8 cellular contexts compared by ENCODE assay signal in the genomic region with DNA sequence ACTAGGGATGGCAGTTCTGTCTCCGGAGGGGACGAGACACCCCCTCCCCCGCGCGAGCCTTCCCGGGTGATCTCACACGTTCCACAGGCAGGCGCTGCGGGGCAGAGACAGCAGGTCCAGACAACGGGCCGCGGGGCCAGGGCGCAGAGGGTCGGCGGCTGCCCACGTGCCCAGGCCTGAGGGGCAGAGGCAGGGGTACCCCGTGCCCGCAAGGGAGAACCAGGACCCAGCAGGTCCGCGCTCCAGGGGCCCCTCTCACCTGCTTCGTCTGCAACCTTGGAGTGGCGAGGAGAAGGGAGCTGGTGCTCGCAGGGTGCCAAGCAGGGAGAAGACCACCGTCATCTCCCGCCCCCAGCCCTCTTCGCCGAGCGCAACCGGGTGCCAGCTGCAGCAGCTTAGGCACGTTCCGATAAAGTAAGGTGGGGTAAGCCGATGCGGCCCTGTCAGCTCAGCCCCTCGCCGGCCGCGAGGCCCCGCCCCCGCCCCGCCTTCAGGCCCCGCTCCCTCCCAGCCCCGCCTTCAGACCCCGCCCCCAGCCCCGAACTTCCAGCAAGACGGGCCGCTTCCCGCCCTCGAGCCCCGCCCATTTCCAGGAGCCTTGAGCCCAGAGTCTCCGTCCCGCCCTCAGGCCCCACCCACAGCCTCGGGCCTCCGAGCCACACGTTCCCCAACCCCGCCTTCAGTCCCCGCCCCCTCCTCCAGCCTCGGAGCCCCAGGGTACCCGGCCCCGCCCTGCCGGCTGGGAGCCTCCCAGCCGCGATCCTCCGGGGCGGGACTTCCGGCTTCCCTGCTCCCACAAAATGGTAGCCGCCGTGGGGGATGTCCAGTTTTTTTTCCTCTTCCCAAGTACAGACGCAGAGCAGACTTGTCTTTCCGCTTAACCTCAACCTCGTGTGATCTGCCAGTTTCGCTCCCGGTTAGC. TPM values are rescaled to one million over a fixed set of nuclear protein-coding genes. Genes with fewer than 3 reads are reported as not detected.
DNase-seq lines count a peak whose midpoint lies in the region; ATAC-seq and TF ChIP-seq lines count a peak whose summit lies in the region.

A gene with protein sequence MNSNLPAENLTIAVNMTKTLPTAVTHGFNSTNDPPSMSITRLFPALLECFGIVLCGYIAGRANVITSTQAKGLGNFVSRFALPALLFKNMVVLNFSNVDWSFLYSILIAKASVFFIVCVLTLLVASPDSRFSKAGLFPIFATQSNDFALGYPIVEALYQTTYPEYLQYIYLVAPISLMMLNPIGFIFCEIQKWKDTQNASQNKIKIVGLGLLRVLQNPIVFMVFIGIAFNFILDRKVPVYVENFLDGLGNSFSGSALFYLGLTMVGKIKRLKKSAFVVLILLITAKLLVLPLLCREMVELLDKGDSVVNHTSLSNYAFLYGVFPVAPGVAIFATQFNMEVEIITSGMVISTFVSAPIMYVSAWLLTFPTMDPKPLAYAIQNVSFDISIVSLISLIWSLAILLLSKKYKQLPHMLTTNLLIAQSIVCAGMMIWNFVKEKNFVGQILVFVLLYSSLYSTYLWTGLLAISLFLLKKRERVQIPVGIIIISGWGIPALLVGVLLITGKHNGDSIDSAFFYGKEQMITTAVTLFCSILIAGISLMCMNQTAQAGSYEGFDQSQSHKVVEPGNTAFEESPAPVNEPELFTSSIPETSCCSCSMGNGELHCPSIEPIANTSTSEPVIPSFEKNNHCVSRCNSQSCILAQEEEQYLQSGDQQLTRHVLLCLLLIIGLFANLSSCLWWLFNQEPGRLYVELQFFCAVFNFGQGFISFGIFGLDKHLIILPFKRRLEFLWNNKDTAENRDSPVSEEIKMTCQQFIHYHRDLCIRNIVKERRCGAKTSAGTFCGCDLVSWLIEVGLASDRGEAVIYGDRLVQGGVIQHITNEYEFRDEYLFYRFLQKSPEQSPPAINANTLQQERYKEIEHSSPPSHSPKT (minus strand): TSS at position 416 of the 922 bp plus-strand sequence. CDS start 5,073 bp downstream, outside the sequence.

- H3K27ac ChIP-seq in cingulate gyrus (ENCODE audit: low read depth, low read length) (peak within 1 kb of the TSS; percentile 67), layer of hippocampus (ENCODE audit: low read depth, low read length) (peak within 1 kb of the TSS; percentile 70)

- H3K36me3 Mint-ChIP-seq in activated CD4-positive, alpha-beta T cell treated with anti-CD3 and anti-CD28 coated beads for 36 hours (ENCODE audit: low read depth), result peaks cover 7% of the 10 kb centered on the region

- no peaks in the 10 kb centered on the region for H3K36me3 ChIP-seq in BE2C

- no peak for TF ChIP-seq CTCF in BE2C (IDR thresholded peaks at IDR 0.05; ENCODE audit: low read depth, low read length)

- H3K4me3 ChIP-seq in BE2C (ENCODE audit: low read depth, low read length), result peak within 1 kb of the TSS; percentile 73

- CTCF ChIA-PET in activated CD4-positive, alpha-beta T cell treated with anti-CD3 and anti-CD28 coated beads for 36 hours (lab: Charles Lee), result interaction anchor here (0.7 to 2.4 kb wide), 9 partner anchors 11 to 201 kb away, joined by 3 to 6 read pairs (median 3); no protein-coding TSS in a partner anchor

- H3K27ac Mint-ChIP-seq in activated CD4-positive, alpha-beta T cell treated with anti-CD3 and anti-CD28 coated beads for 36 hours, result peak within 1 kb of the TSS; percentile 94

- peak; percentile 76 for ATAC-seq in HG03439 (IDR thresholded peaks at IDR 0.05; ENCODE audit: unreplicated experiment)
- peak; percentile 94 for ATAC-seq in activated CD4-positive, alpha-beta T cell treated with anti-CD3 and anti-CD28 coated beads for 36 hours

- H3K27me3 ChIP-seq in BE2C (no peaks in the 10 kb centered on the region), layer of hippocampus (ENCODE audit: control insufficient read depth, insufficient read depth, low read length) (no peaks in the 10 kb centered on the region)

- H3K4me1 ChIP-seq in BE2C, result no peaks in the 10 kb centered on the region

- H3K9me3 ChIP-seq in BE2C, result no peaks in the 10 kb centered on the region

- intact Hi-C loops in activated CD4-positive, alpha-beta T cell treated with anti-CD3 and anti-CD28 coated beads for 36 hours (cut with DNase I, micrococcal nuclease), result loop anchor here (1.0 to 5.0 kb wide), 11 partner anchors 85 to 1932 kb away; a partner anchor contains a TSS

- peaks cover 4% of the 10 kb centered on the region for H3K9me3 Mint-ChIP-seq in activated CD4-positive, alpha-beta T cell treated with anti-CD3 and anti-CD28 coated beads for 36 hours (ENCODE audit: low read depth)

- DNase-seq in BE2C (peak; percentile 99), GM19238 (ENCODE audit: insufficient read length, low spot score) (peak; percentile 81), NCI-H524 (lab: John Stamatoyannopoulos, UW) (peak; percentile 95 to 97)
- DNase-seq in activated CD4-positive, alpha-beta T cell treated with anti-CD3 and anti-CD28 coated beads for 36 hours, result peak; percentile 100
- DNase-seq in stimulated activated CD4-positive, alpha-beta T cell treated with anti-CD3 and anti-CD28 coated beads, Interleukin-1b, Interleukin-23, amount 100 ng/mL, for 24 hours (ENCODE audit: low read depth in 4 of 4, low spot score in 1 of 4), result peak; percentile 97 to 100 (median 99)

- no peaks in the 10 kb centered on the region for H3K27me3 Mint-ChIP-seq in activated CD4-positive, alpha-beta T cell treated with anti-CD3 and anti-CD28 coated beads for 36 hours

- POLR2A ChIA-PET in activated CD4-positive, alpha-beta T cell treated with anti-CD3 and anti-CD28 coated beads for 36 hours (lab: Charles Lee), result no interaction called here

- H3K4me1 Mint-ChIP-seq in activated CD4-positive, alpha-beta T cell treated with anti-CD3 and anti-CD28 coated beads for 36 hours, result peaks cover 48% of the 10 kb centered on the region

- peak within 1 kb of the TSS; percentile 98 for H3K4me3 Mint-ChIP-seq in activated CD4-positive, alpha-beta T cell treated with anti-CD3 and anti-CD28 coated beads for 36 hours

RNA-seq across cellular contexts. Expression of the gene that starts here (rescaled TPM):
- polyA plus RNA-seq in BE2C (2012; ENCODE audit: insufficient read depth, insufficient read length, low read depth), result 0.71 TPM
- 10 to 100 TPM in 1 of 2 experiments, 1 to 10 TPM in 1; 8.6 to 11.3 TPM for total RNA-seq in activated CD4-positive, alpha-beta T cell treated with anti-CD3 and anti-CD28 coated beads for 36 hours

Comparison
In these comparisons a context has a peak if more than half of its experiments do, and no peak if none do; other contexts are left out.
1. Peak in every context shown above with its lines: DNase-seq, ATAC-seq, H3K4me3 ChIP-seq and H3K27ac ChIP-seq.